35 cellular contexts compared by ENCODE assay signal in genomic region chr16:5761592-5761991, GRCh38.
"Had no signal": no experiment of that assay in that cellular context is flagged by ENCODE, and none has a peak within 500 bp of the region (broad histone marks: within the 10 kb centered on the region; RNA-seq: fewer than 3 reads in every experiment).

No MANE protein-coding gene starts in this region.

- H3K36me3 ChIP-seq: MG63 had no signal

- H3K4me3 ChIP-seq: MG63 had no signal

- H3K9me3 ChIP-seq: MG63 had no signal

- DNase-seq: Kasumi-1, MG63, MM.1S, MV-4-11, NCI-H1048, NCI-H1092, NCI-H1092 treated with DMSO at 0.1 percent for 48 hours, NCI-H1105, NCI-H1105 treated with DMSO at 0.1 percent for 48 hours, NCI-H1417, NCI-H1417 treated with DMSO at 0.1 percent for 48 hours, NCI-H1436, NCI-H1436 treated with DMSO at 0.1 percent for 48 hours, NCI-H146, NCI-H1694, NCI-H1694 treated with DMSO at 0.1 percent for 48 hours, NCI-H187, NCI-H187 treated with DMSO at 0.1 percent for 48 hours, NCI-H1930, NCI-H2029, NCI-H2029 treated with DMSO at 0.1 percent for 48 hours, NCI-H2081, NCI-H2081 treated with DMSO at 0.1 percent for 48 hours, NCI-H2107, NCI-H2171, NCI-H2171 treated with DMSO at 0.1 percent for 48 hours, NCI-H2227 treated with DMSO at 0.1 percent for 48 hours, NCI-H226, NCI-H345, NCI-H446, NCI-H446 treated with DMSO at 0.1 percent for 48 hours, NCI-H510A, NCI-H510A treated with DMSO at 0.1 percent for 48 hours, NCI-H524, NCI-H524 treated with DMSO at 0.1 percent for 48 hours had no signal
